ENCODE assay signal across 8 cellular contexts in genomic region chr20:24781061-24781980, GRCh38.
DNase-seq lines count a peak whose midpoint lies in the region; ATAC-seq and TF ChIP-seq lines count a peak whose summit lies in the region.

No MANE protein-coding gene starts in this region.

- CTCF ChIA-PET in activated CD4-positive, alpha-beta memory T cell treated with anti-CD3 and anti-CD28 coated beads for 36 hours (lab: Charles Lee), result interaction anchor here (1.0 to 1.8 kb wide), 3 partner anchors 9 to 844 kb away, joined by 3 to 4 read pairs (median 3); no protein-coding TSS in a partner anchor

- TF ChIP-seq CTCF in stomach (IDR thresholded peaks at IDR 0.05), result peak in 4 of 7 experiments; percentile 11 to 38 (median 28)

- no peak for TF ChIP-seq EP300 in stomach (IDR thresholded peaks at IDR 0.05)

- no peaks in the 10 kb centered on the region for H3K4me1 Mint-ChIP-seq in activated CD4-positive, alpha-beta memory T cell treated with anti-CD3 and anti-CD28 coated beads for 36 hours (ENCODE audit: low read depth)

- H3K27ac Mint-ChIP-seq in activated CD4-positive, alpha-beta memory T cell treated with anti-CD3 and anti-CD28 coated beads for 36 hours, result no peak overlapping the region

- peaks cover 0 to 7% (median 0%) of the 10 kb centered on the region in 3 donors for H3K27me3 ChIP-seq in stomach

- H3K9me3 ChIP-seq in stomach, result no peaks in the 10 kb centered on the region

- no peak overlapping the region for H3K4me3 Mint-ChIP-seq in activated CD4-positive, alpha-beta memory T cell treated with anti-CD3 and anti-CD28 coated beads for 36 hours

- peaks cover 0 to 9% (median 4%) of the 10 kb centered on the region in 4 donors for H3K4me1 ChIP-seq in stomach

- no peaks in the 10 kb centered on the region for H3K36me3 ChIP-seq in stomach

- intact Hi-C loops in activated CD4-positive, alpha-beta memory T cell treated with anti-CD3 and anti-CD28 coated beads for 36 hours (cut with micrococcal nuclease), result loop anchor here (5.0 kb wide), 1 partner anchor 136 kb away; no protein-coding TSS in a partner anchor
- intact Hi-C loops in stomach (cut with DNase I; ENCODE audit: low total_unique reads), result no loop called here

- TF ChIP-seq POLR2A in stomach (IDR thresholded peaks at IDR 0.05), result no peak

- peaks cover 15% of the 10 kb centered on the region for H3K27me3 Mint-ChIP-seq in activated CD4-positive, alpha-beta memory T cell treated with anti-CD3 and anti-CD28 coated beads for 36 hours

- peak; percentile 44 for DNase-seq in EH (ENCODE audit: low read depth)
- DNase-seq in HT1080 (ENCODE audit: low read depth), result peak; percentile 40
- DNase-seq in activated CD4-positive, alpha-beta memory T cell treated with anti-CD3 and anti-CD28 coated beads for 36 hours, result peak; percentile 32
- DNase-seq in hepatic stellate cell (ENCODE audit: low spot score), result peak; percentile 52
- no peak for DNase-seq in stomach
- no peak for DNase-seq in activated CD8-positive, alpha-beta memory T cell treated with anti-CD3 and anti-CD28 coated beads, Interleukin-2, amount 50 U/mL, for 48 hours

- WGBS in stomach, 5 donors, result 62 to 68% (median 67%) methylated on average over 13 of the region's 13 CpGs

- POLR2A ChIA-PET in activated CD4-positive, alpha-beta memory T cell treated with anti-CD3 and anti-CD28 coated beads for 36 hours (lab: Charles Lee), result no interaction called here

- H3K4me3 ChIP-seq in stomach, result no peak overlapping the region

- H3K9me3 Mint-ChIP-seq in activated CD4-positive, alpha-beta memory T cell treated with anti-CD3 and anti-CD28 coated beads for 36 hours, result no peaks in the 10 kb centered on the region

- H3K27ac ChIP-seq in stomach, result no peak overlapping the region

- ATAC-seq in HG02973 (IDR thresholded peaks at IDR 0.05; ENCODE audit: unreplicated experiment) (no peak), HG02798 (IDR thresholded peaks at IDR 0.05; ENCODE audit: poor library complexity, unreplicated experiment) (no peak)

- H3K36me3 Mint-ChIP-seq in activated CD4-positive, alpha-beta memory T cell treated with anti-CD3 and anti-CD28 coated beads for 36 hours, result no peaks in the 10 kb centered on the region

Comparison
In these comparisons a context has a peak if more than half of its experiments do, and no peak if none do; other contexts are left out.
1. DNase-seq: peak in EH (single experiment), HT1080 (single experiment), activated CD4-positive, alpha-beta memory T cell treated with anti-CD3 and anti-CD28 coated beads for 36 hours (single experiment) and hepatic stellate cell (single experiment); none in stomach (single experiment) and activated CD8-positive, alpha-beta memory T cell treated with anti-CD3 and anti-CD28 coated beads, Interleukin-2, amount 50 U/mL, for 48 hours (single experiment).